ENCODE assay signal across 33 cellular contexts in the genomic region with DNA sequence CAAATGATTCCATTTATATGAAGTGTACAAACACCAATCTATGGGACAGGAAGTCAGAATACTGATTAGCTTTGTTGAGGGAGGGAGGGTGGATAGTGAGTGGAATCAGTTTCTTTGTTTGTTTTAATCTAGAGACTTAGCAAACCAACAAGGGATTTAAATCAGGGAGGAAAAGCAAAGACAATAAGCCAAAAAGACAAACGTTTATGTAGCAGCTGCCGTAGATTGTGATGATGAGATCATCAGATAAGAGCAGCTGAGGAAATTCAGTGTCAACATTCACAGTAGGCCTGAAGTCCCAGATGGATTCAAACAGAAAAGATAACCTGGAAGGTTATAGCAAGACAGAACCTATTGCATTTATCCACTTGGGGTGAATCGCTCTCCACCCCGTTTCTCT.
DNase-seq lines count a peak whose midpoint lies in the region; ATAC-seq, FAIRE-seq and TF ChIP-seq lines count a peak whose summit lies in the region.
"Had no signal": no experiment of that assay in that cellular context is flagged by ENCODE, and none has a peak within 500 bp of the region (broad histone marks: within the 10 kb centered on the region; RNA-seq: fewer than 3 reads in every experiment).

No MANE protein-coding gene starts in this region.

- H3K4me3 ChIP-seq in astrocyte (ENCODE audit: insufficient read depth, low read depth, low read length) (no peak overlapping the region), aorta (ENCODE audit: low read length in 2 of 2) (no peak overlapping the region)
- H3K4me3 ChIP-seq: adrenal gland, breast epithelium, HAP-1, K562, lower lobe of right lung, MG63, ovary, PC-9, smooth muscle cell, transverse colon had no signal

- H4K20me1 ChIP-seq in astrocyte (ENCODE audit: insufficient read depth, low read length): no peaks in the 10 kb centered on the region

- H3K36me3 ChIP-seq in astrocyte (ENCODE audit: insufficient read depth, low read length) (no peaks in the 10 kb centered on the region), aorta (ENCODE audit: control insufficient read depth in 1 of 2, insufficient read depth in 2 of 2, low read length in 1 of 2) (no peaks in the 10 kb centered on the region)
- H3K36me3 ChIP-seq: adrenal gland, breast epithelium, HAP-1, lower lobe of right lung, MG63, ovary, transverse colon had no signal

- intact Hi-C loops in aorta (cut with DNase I): no loop called here

- no peak for FAIRE-seq in astrocyte (lab: Jason Lieb, UNC)
- FAIRE-seq: colon, GM19239, K562 had no signal

- H3K27ac Mint-ChIP-seq in astrocyte (ENCODE audit: unreplicated experiment): peak overlapping the region; percentile 70
- H3K27ac Mint-ChIP-seq: activated B cell treated with CpG ODN at 0.5 μM for 24 hours; activated naive CD4-positive, alpha-beta T cell treated with anti-CD3 and anti-CD28 coated beads for 36 hours; B cell; CD8-positive, alpha-beta memory T cell; nephron progenitor cell had no signal

- no peak overlapping the region for H3K4me3 Mint-ChIP-seq in astrocyte (ENCODE audit: unreplicated experiment)
- H3K4me3 Mint-ChIP-seq: activated B cell treated with CpG ODN at 0.5 μM for 24 hours; activated naive CD4-positive, alpha-beta T cell treated with anti-CD3 and anti-CD28 coated beads for 36 hours; B cell; CD8-positive, alpha-beta memory T cell; nephron progenitor cell had no signal

- peaks cover 10% of the 10 kb centered on the region for H3K9me3 ChIP-seq in astrocyte (ENCODE audit: insufficient read depth, low read depth, low read length)
- peaks cover 4% of the 10 kb centered on the region for H3K9me3 ChIP-seq in aorta (ENCODE audit: control insufficient read depth, low read length)
- H3K9me3 ChIP-seq: adrenal gland, HAP-1, MG63 had no signal

- peaks cover 20% of the 10 kb centered on the region for H3K4me1 Mint-ChIP-seq in astrocyte (ENCODE audit: low read depth, unreplicated experiment)
- H3K4me1 Mint-ChIP-seq: activated B cell treated with CpG ODN at 0.5 μM for 24 hours; B cell; CD8-positive, alpha-beta memory T cell had no signal

- no peaks in the 10 kb centered on the region for H3K36me3 Mint-ChIP-seq in astrocyte (ENCODE audit: low read depth, unreplicated experiment)
- H3K36me3 Mint-ChIP-seq: CD8-positive, alpha-beta memory T cell had no signal

- H3K4me1 ChIP-seq in astrocyte (ENCODE audit: insufficient read depth, low read length): no peaks in the 10 kb centered on the region
- H3K4me1 ChIP-seq in aorta (ENCODE audit: control insufficient read depth in 1 of 2, insufficient read depth in 2 of 2, low read length in 2 of 2): no peaks in the 10 kb centered on the region
- H3K4me1 ChIP-seq: adrenal gland, breast epithelium, HAP-1, lower lobe of right lung, transverse colon had no signal

- no peak overlapping the region for H3K27ac ChIP-seq in astrocyte (ENCODE audit: low read depth, low read length)
- H3K27ac ChIP-seq in aorta (ENCODE audit: low read depth in 1 of 2, low read length in 2 of 2): no peak overlapping the region
- H3K27ac ChIP-seq: adrenal gland, breast epithelium, lower lobe of right lung, ovary, PC-9, transverse colon had no signal

- peaks cover 12% of the 10 kb centered on the region for H3K9me3 Mint-ChIP-seq in astrocyte (ENCODE audit: unreplicated experiment)

- 47 to 52% methylated on average over 4 of the region's 4 CpGs for WGBS in aorta, 2 donors

- H2AFZ ChIP-seq in astrocyte (ENCODE audit: low read depth, low read length): no peak overlapping the region
- H2AFZ ChIP-seq: PC-9 had no signal

- no peak for ATAC-seq in aorta (ENCODE audit: low FRiP score)
- ATAC-seq: K562, lower lobe of right lung had no signal

- DNase-seq in DMS153 (lab: John Stamatoyannopoulos, UW) (peak; percentile 85), NCI-H1105 (lab: John Stamatoyannopoulos, UW) (peak; percentile 33), NCI-H748 (lab: John Stamatoyannopoulos, UW; ENCODE audit: unreplicated experiment) (peak; percentile 89), astrocyte (ENCODE audit: low read depth) (no peak), NCI-H774 (lab: John Stamatoyannopoulos, UW) (no peak), Kasumi-1 (lab: John Stamatoyannopoulos, UW) (no peak), aorta (no peak)
- no peak for DNase-seq in activated CD4-positive, alpha-beta T cell treated with anti-CD3 and anti-CD28 coated beads, Interleukin-2, amount 50 U/mL, for 1 hour
- DNase-seq: activated B cell treated with CpG ODN at 0.5 μM for 24 hours; activated CD4-positive, alpha-beta T cell treated with anti-CD3 and anti-CD28 coated beads, Interleukin-2, amount 50 U/mL, for 4 hours; activated naive CD4-positive, alpha-beta T cell treated with anti-CD3 and anti-CD28 coated beads for 36 hours; adrenal gland; CD8-positive, alpha-beta memory T cell; effector CD8-positive, alpha-beta T cell; lower lobe of right lung; MG63; NCI-H1436; nephron progenitor cell; NK-92 treated with Interleukin-12 subunit alpha and Interleukin-12 subunit beta, amount 100 ng/mL, for 24 hours; ovary; PC-9; retina; Right ventricle myocardium superior; stimulated activated CD4-positive, alpha-beta T cell treated with anti-CD3 and anti-CD28 coated beads, Interleukin-1b, Interleukin-23, amount 100 ng/mL, for 48 hours; stimulated activated CD8-positive, alpha-beta memory T cell treated with anti-CD3 and anti-CD28 coated beads, Interleukin-4, amount 100 ng/mL, for 48 hours; transverse colon had no signal

- H3K4me2 ChIP-seq in astrocyte (ENCODE audit: low read length): no peak overlapping the region
- H3K4me2 ChIP-seq: PC-9, smooth muscle cell had no signal

- no peaks in the 10 kb centered on the region for H3K27me3 ChIP-seq in astrocyte (ENCODE audit: insufficient read depth, low read length)
- no peaks in the 10 kb centered on the region for H3K27me3 ChIP-seq in aorta (ENCODE audit: control insufficient read depth in 1 of 2, insufficient read depth in 2 of 2, low read length in 1 of 2)
- H3K27me3 ChIP-seq: adrenal gland, MG63, ovary, transverse colon had no signal

- H3K9ac ChIP-seq in astrocyte (ENCODE audit: low read length): no peak overlapping the region

- no peak for TF ChIP-seq CTCF in astrocyte (IDR thresholded peaks at IDR 0.05; ENCODE audit: insufficient read depth, low read depth, low read length)

- H3K79me2 ChIP-seq in astrocyte (ENCODE audit: insufficient read depth, low read length): no peaks in the 10 kb centered on the region

- H3K27me3 Mint-ChIP-seq in astrocyte (ENCODE audit: low read depth, unreplicated experiment): no peaks in the 10 kb centered on the region
- H3K27me3 Mint-ChIP-seq: activated B cell treated with CpG ODN at 0.5 μM for 24 hours, B cell had no signal

Comparison
In these comparisons a context has a peak if more than half of its experiments do, and no peak if none do; other contexts are left out.
1. DNase-seq: peak in DMS153 (single experiment), NCI-H1105 (single experiment) and NCI-H748 (single experiment); none in astrocyte (single experiment), NCI-H774 (single experiment), Kasumi-1 (0 of 2), activated CD4-positive, alpha-beta T cell treated with anti-CD3 and anti-CD28 coated beads, Interleukin-2, amount 50 U/mL, for 1 hour (single experiment) and aorta (0 of 2).